11 cellular contexts compared by ENCODE assay signal in genomic region chr5:173302546-173303155, GRCh38. TPM values are rescaled to one million over a fixed set of nuclear protein-coding genes. Genes with fewer than 3 reads are reported as not detected.
A peak's percentile ranks its signal among the peaks of the same experiment; 100 is the strongest.
DNase-seq lines count a peak whose midpoint lies in the region; ATAC-seq and TF ChIP-seq lines count a peak whose summit lies in the region.
"Had no signal": no experiment of that assay in that cellular context is flagged by ENCODE, and none has a peak within 500 bp of the region (broad histone marks: within the 10 kb centered on the region; RNA-seq: fewer than 3 reads in every experiment).

No MANE protein-coding gene starts in this region.

- H3K27ac ChIP-seq in adrenal gland: no peak overlapping the region
- H3K27ac ChIP-seq: prostate gland, VCaP had no signal

- no peak for TF ChIP-seq POLR2A in adrenal gland (IDR thresholded peaks at IDR 0.05)

- 69 to 78% (median 73%) methylated on average over 6 of the region's 6 CpGs for WGBS in adrenal gland, 4 donors

- peaks cover 5% of the 10 kb centered on the region for H3K27me3 ChIP-seq in adrenal gland

- no peak overlapping the region for H3K4me3 ChIP-seq in adrenal gland
- H3K4me3 ChIP-seq: prostate gland had no signal

- ATAC-seq in HG03442 (IDR thresholded peaks at IDR 0.05; ENCODE audit: unreplicated experiment): no peak
- no peak for ATAC-seq in activated CD4-positive, CD25-positive, alpha-beta regulatory T cell treated with anti-CD3 and anti-CD28 coated beads, Interleukin-2, amount 50 U/mL, for 24 hours
- ATAC-seq in HG03378 (IDR thresholded peaks at IDR 0.05; ENCODE audit: unreplicated experiment): no peak
- ATAC-seq: activated naive CD4-positive, alpha-beta T cell treated with anti-CD3 and anti-CD28 coated beads, Interleukin-2, amount 50 U/mL, for 72 hours had no signal

- peak; percentile 21 for TF ChIP-seq CTCF in AG09319 (IDR thresholded peaks at IDR 0.05; ENCODE audit: low read depth, low read length)
- TF ChIP-seq CTCF in adrenal gland (IDR thresholded peaks at IDR 0.05): no peak

- no peaks in the 10 kb centered on the region for H3K4me1 ChIP-seq in adrenal gland (replicated peaks in 1 of 2)
- H3K4me1 ChIP-seq: prostate gland had no signal

- intact Hi-C loops in adrenal gland (cut with DNase I): no loop called here

- DNase-seq in AG09319 (ENCODE audit: extremely low read depth, low read depth) (no peak), HS-5 (ENCODE audit: low read depth) (peak; percentile 40), adrenal gland (peak in 5 of 7 donors; percentile 35 to 67 (median 47)), iris pigment epithelial cell (ENCODE audit: low read depth) (peak; percentile 83)
- no peak for DNase-seq in activated CD4-positive, CD25-positive, alpha-beta regulatory T cell (lab: John Stamatoyannopoulos, UW)

- H3K36me3 ChIP-seq in adrenal gland (replicated peaks in 1 of 2): no peaks in the 10 kb centered on the region
- H3K36me3 ChIP-seq: prostate gland had no signal

- no peaks in the 10 kb centered on the region for H3K9me3 ChIP-seq in adrenal gland (replicated peaks in 1 of 3)
- H3K9me3 ChIP-seq: prostate gland had no signal

RNA-seq across cellular contexts. Expression of gene STC2, which starts 25.6 kb away (rescaled TPM):
- 1 to 10 TPM in 5 of 8 donors, under 1 TPM in 3; 0.40 to 3.5 (median 1.6) TPM for total RNA-seq in adrenal gland
- polyA plus RNA-seq in adrenal gland: 1 to 10 TPM in 1 of 3 donors, under 1 TPM in 2; 0.54 to 1.2 (median 0.88) TPM

Comparison
In these comparisons a context has a peak if more than half of its experiments do, and no peak if none do; other contexts are left out.
1. DNase-seq: peak in HS-5 (single experiment), adrenal gland (5 of 7) and iris pigment epithelial cell (single experiment); none in AG09319 (single experiment) and activated CD4-positive, CD25-positive, alpha-beta regulatory T cell (0 of 4).